20 cellular contexts compared by ENCODE assay signal in the genomic region with DNA sequence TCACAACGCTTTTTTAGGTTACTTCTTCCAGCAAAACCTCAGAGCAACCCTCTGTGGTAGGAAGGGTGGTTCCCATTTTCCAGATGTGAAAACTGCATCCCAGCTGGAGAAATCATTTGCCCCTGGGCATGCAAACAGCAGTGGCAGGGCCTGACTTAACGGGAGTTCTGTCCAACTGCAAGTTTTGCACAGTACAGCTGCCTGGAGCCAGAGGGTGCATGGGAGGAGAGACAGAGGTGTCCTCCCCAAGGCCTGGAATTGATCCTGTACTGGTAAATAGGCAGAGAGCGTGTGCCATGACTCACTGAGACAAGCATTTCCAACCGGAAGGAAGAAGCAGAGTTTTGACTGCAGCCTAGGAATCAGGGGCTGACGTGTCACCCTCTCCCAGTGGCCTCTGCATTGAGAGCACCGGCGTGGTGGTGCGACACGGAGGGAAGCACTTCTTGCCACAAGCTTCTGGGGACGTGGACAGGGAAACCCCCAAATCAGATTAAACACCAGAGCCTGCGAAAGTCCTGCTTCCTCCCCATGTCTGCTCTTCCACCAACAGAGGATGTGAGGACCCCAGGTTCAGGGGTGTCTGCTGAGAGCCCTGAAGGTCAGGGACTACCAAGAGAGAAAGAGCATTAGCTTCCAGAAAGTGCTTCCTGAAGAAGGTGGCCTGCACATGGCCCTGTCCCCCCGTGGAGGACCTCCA. TPM values are rescaled to one million over a fixed set of nuclear protein-coding genes. Genes with fewer than 3 reads are reported as not detected.
DNase-seq lines count a peak whose midpoint lies in the region; ATAC-seq, FAIRE-seq and TF ChIP-seq lines count a peak whose summit lies in the region.
"Had no signal": no experiment of that assay in that cellular context is flagged by ENCODE, and none has a peak within 500 bp of the region (broad histone marks: within the 10 kb centered on the region; RNA-seq: fewer than 3 reads in every experiment).

No MANE protein-coding gene starts in this region.

- no peaks in the 10 kb centered on the region for H3K79me2 ChIP-seq in GM23248 (ENCODE audit: insufficient read depth)

- DNase-seq in GM23248 = peak; percentile 78
- DNase-seq in fibroblast of mammary gland (ENCODE audit: low read depth) = peak; percentile 53
- peak; percentile 41 for DNase-seq in urothelium cell line (ENCODE audit: low spot score)
- no peak for DNase-seq in caudate nucleus (lab: John Stamatoyannopoulos, UW)
- DNase-seq in amygdala (lab: John Stamatoyannopoulos, UW) = no peak
- DNase-seq: activated B cell treated with CpG ODN at 0.5 μM for 24 hours; activated CD8-positive, alpha-beta memory T cell treated with anti-CD3 and anti-CD28 coated beads, Interleukin-2, amount 50 U/mL, for 4 hours; activated naive CD4-positive, alpha-beta T cell treated with anti-CD3 and anti-CD28 coated beads, Interleukin-2, amount 10 ng/mL, durations not matched to agents 7 days and 5 days; CD4-positive, alpha-beta T cell; head of caudate nucleus; midbrain; NCI-H1694; PC-9; stimulated activated naive CD4-positive, alpha-beta T cell treated with Interleukin-2 at 50 U/mL for 16 hours; uterus had no signal

- H3K4me1 ChIP-seq in GM23248 (ENCODE audit: insufficient read depth) = peaks cover 7% of the 10 kb centered on the region
- H3K4me1 ChIP-seq: uterus had no signal

- 37% methylated on average over 12 of the region's 12 CpGs for WGBS in GM23248 (ENCODE audit: low coverage in 1 of 2, low lambda C conversion rate in 2 of 2, missing lambda C conversion rate in 2 of 2), 2 experiments

- in situ Hi-C loops in GM23248 (cut with MboI) = no loop called here

- no peaks in the 10 kb centered on the region for H3F3A ChIP-seq in GM23248 (ENCODE audit: insufficient read depth)

- H3K9ac ChIP-seq in GM23248 = no peak overlapping the region

- ATAC-seq in SK-N-SH treated with all-trans-retinoic acid at 6 μM for 48 hours (peak; percentile 66), GM21515 (IDR thresholded peaks at IDR 0.05; ENCODE audit: unreplicated experiment) (no peak)

- FAIRE-seq in urothelium cell line (lab: Jason Lieb, UNC) = no peak

- no peaks in the 10 kb centered on the region for H3K9me2 ChIP-seq in GM23248 (ENCODE audit: insufficient read depth)

- H3K36me3 ChIP-seq in GM23248 (ENCODE audit: low read depth) = no peaks in the 10 kb centered on the region
- H3K36me3 ChIP-seq: uterus had no signal

- no peak for TF ChIP-seq CTCF in fibroblast of mammary gland (conservative IDR thresholded peaks at IDR 0.05; ENCODE audit: control insufficient read depth, insufficient read depth, low read depth, low read length)

- peak overlapping the region; percentile 76 for H2AFZ ChIP-seq in GM23248
- H2AFZ ChIP-seq: PC-9 had no signal

- no peak overlapping the region for H3K27ac ChIP-seq in GM23248
- no peak overlapping the region for H3K27ac ChIP-seq in caudate nucleus (ENCODE audit: low read depth, low read length)
- H3K27ac ChIP-seq: PC-9, uterus had no signal

- H3K4me2 ChIP-seq in GM23248 (ENCODE audit: unreplicated experiment) = peak overlapping the region; percentile 56
- H3K4me2 ChIP-seq: PC-9 had no signal

- H4K20me1 ChIP-seq in GM23248 (ENCODE audit: insufficient read depth) = no peaks in the 10 kb centered on the region

- H3K27me3 ChIP-seq in GM23248 (replicated peaks; ENCODE audit: insufficient read depth) = no peaks in the 10 kb centered on the region
- H3K27me3 ChIP-seq: uterus had no signal

- no peaks in the 10 kb centered on the region for H3K9me3 ChIP-seq in GM23248 (ENCODE audit: low read depth)
- H3K9me3 ChIP-seq: uterus had no signal

- no peak overlapping the region for H3K4me3 ChIP-seq in GM23248
- no peak overlapping the region for H3K4me3 ChIP-seq in fibroblast of mammary gland (ENCODE audit: control insufficient read depth, low read depth, low read length)
- H3K4me3 ChIP-seq: PC-9, uterus had no signal

TF ChIP-seq in SK-N-SH treated with all-trans-retinoic acid at 6 μM for 48 hours, 23 proteins besides CTCF, POLR2A, EP300 and RAD21:
- TF ChIP-seq, protein P1, sequence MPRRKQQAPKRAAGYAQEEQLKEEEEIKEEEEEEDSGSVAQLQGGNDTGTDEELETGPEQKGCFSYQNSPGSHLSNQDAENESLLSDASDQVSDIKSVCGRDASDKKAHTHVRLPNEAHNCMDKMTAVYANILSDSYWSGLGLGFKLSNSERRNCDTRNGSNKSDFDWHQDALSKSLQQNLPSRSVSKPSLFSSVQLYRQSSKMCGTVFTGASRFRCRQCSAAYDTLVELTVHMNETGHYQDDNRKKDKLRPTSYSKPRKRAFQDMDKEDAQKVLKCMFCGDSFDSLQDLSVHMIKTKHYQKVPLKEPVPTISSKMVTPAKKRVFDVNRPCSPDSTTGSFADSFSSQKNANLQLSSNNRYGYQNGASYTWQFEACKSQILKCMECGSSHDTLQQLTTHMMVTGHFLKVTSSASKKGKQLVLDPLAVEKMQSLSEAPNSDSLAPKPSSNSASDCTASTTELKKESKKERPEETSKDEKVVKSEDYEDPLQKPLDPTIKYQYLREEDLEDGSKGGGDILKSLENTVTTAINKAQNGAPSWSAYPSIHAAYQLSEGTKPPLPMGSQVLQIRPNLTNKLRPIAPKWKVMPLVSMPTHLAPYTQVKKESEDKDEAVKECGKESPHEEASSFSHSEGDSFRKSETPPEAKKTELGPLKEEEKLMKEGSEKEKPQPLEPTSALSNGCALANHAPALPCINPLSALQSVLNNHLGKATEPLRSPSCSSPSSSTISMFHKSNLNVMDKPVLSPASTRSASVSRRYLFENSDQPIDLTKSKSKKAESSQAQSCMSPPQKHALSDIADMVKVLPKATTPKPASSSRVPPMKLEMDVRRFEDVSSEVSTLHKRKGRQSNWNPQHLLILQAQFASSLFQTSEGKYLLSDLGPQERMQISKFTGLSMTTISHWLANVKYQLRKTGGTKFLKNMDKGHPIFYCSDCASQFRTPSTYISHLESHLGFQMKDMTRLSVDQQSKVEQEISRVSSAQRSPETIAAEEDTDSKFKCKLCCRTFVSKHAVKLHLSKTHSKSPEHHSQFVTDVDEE (CRISPR knock-in tag; IDR thresholded peaks at IDR 0.05) = no peak

RNA-seq across cellular contexts. Expression of a gene that starts 19.0 kb away (rescaled TPM):
- not detected in 2 replicates for total RNA-seq in GM23248 (2014; rRNA removed; shearing (Covaris generic))
- not detected in 2 replicates for polyA plus RNA-seq in GM23248 (2016; fragmentation: Nextera tagmentation; extraction: Ambion mirVana)
- total RNA-seq: activated B cell treated with CpG ODN at 0.5 μM for 24 hours; bronchial epithelial cell; CD4-positive, alpha-beta T cell; NCI-H460; PC-9; skeletal muscle tissue had no signal

RNA-seq across cellular contexts. Expression of a gene that starts 33.0 kb away (rescaled TPM):
- not detected in 2 replicates for total RNA-seq in GM23248 (2014; rRNA removed; shearing (Covaris generic))
- not detected in 2 replicates for polyA plus RNA-seq in GM23248 (2016; fragmentation: Nextera tagmentation; extraction: Ambion mirVana)
- total RNA-seq: activated B cell treated with CpG ODN at 0.5 μM for 24 hours; bronchial epithelial cell; CD4-positive, alpha-beta T cell; NCI-H460; PC-9; skeletal muscle tissue; uterus had no signal

RNA-seq across cellular contexts. Expression of a gene that starts 39.0 kb away (rescaled TPM):
- not detected in 2 replicates for total RNA-seq in GM23248 (2014; rRNA removed; shearing (Covaris generic))
- polyA plus RNA-seq in GM23248 (2016; fragmentation: Nextera tagmentation; extraction: Ambion mirVana) = not detected in 2 replicates
- total RNA-seq: activated B cell treated with CpG ODN at 0.5 μM for 24 hours; bronchial epithelial cell; CD4-positive, alpha-beta T cell; PC-9 had no signal

Comparison
In these comparisons a context has a peak if more than half of its experiments do, and no peak if none do; other contexts are left out.
1. DNase-seq: peak in GM23248 (single experiment), fibroblast of mammary gland (single experiment) and urothelium cell line (single experiment); none in caudate nucleus (0 of 61) and amygdala (0 of 56).